15 cellular contexts compared by ENCODE assay signal in the genomic region with DNA sequence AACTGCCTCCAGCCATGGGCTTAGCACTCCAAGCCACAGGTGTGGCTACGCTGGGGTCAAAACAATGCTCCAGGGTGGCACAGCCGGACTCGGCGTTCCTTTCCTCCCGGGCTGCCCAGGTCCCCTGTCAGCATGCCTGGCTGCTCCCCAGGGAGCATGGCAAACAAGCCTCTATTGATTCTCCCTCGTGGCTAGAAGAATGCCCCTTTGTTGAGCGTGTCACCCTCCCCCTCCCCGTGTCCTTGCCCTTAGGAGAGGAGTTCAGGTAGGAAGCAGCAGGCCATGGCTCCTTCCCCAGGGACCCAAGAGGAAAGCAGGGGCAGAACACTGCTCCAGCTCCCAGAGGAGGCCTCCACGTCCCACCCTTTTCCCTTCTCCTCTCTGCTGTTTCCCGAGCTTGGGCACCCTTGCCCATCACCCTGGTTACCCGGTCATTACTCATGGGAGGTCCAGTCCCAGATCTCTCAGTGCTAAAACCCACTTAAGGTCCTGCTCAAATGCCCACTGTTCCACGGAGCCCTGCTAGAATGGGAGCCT. TPM values are rescaled to one million over a fixed set of nuclear protein-coding genes. Genes with fewer than 3 reads are reported as not detected.
A peak's percentile ranks its signal among the peaks of the same experiment; 100 is the strongest.
DNase-seq lines count a peak whose midpoint lies in the region; ATAC-seq lines count a peak whose summit lies in the region.
"Had no signal": no experiment of that assay in that cellular context is flagged by ENCODE, and none has a peak within 500 bp of the region (broad histone marks: within the 10 kb centered on the region; RNA-seq: fewer than 3 reads in every experiment).

No MANE protein-coding gene starts in this region.

- no peaks in the 10 kb centered on the region for H3K36me3 Mint-ChIP-seq in stimulated activated effector memory CD8-positive, alpha-beta T cell treated with anti-CD3 and anti-CD28 coated beads, Interleukin-12 subunit alpha, Interleukin-12 subunit beta, amount 100 ng/mL, for 72 hours
- no peaks in the 10 kb centered on the region for H3K36me3 Mint-ChIP-seq in activated T-cell treated with anti-CD3 and anti-CD28 coated beads, Interleukin-2, amount 50 U/mL, for 4 hours (ENCODE audit: insufficient read depth)
- H3K36me3 Mint-ChIP-seq: memory B cell had no signal

- DNase-seq in H7 (peak; percentile 50), NCI-H2107 treated with DMSO at 0.1 percent for 48 hours (lab: John Stamatoyannopoulos, UW; ENCODE audit: unreplicated experiment) (peak; percentile 93), head of caudate nucleus (peak; percentile 31 to 93 (median 81)), posterior vena cava (ENCODE audit: low spot score) (peak; percentile 35), KBM-7 (no peak)
- no peak for DNase-seq in stimulated activated effector memory CD8-positive, alpha-beta T cell treated with anti-CD3 and anti-CD28 coated beads, Interleukin-12 subunit alpha, Interleukin-12 subunit beta, amount 100 ng/mL, for 72 hours (ENCODE audit: low spot score in 2 of 2)
- DNase-seq in activated T-cell treated with anti-CD3 and anti-CD28 coated beads, Interleukin-2, amount 50 U/mL, for 4 hours: no peak
- DNase-seq: activated CD8-positive, alpha-beta memory T cell treated with anti-CD3 and anti-CD28 coated beads for 24 hours; CD4-positive, alpha-beta T cell; effector CD4-positive, alpha-beta T cell; right cardiac atrium; upper lobe of right lung had no signal

- ATAC-seq in HG02623 (IDR thresholded peaks at IDR 0.05; ENCODE audit: unreplicated experiment): no peak
- no peak for ATAC-seq in stimulated activated effector memory CD8-positive, alpha-beta T cell treated with anti-CD3 and anti-CD28 coated beads, Interleukin-12 subunit alpha, Interleukin-12 subunit beta, amount 100 ng/mL, for 72 hours
- ATAC-seq in activated T-cell treated with anti-CD3 and anti-CD28 coated beads, Interleukin-2, amount 50 U/mL, for 4 hours: no peak
- ATAC-seq: right cardiac atrium, upper lobe of right lung had no signal

- H3K4me3 ChIP-seq in H7 (ENCODE audit: insufficient read depth, low read depth, low read length): no peak overlapping the region
- H3K4me3 ChIP-seq: upper lobe of right lung had no signal

- in situ Hi-C loops in KBM-7 (cut with MboI; ENCODE audit: low pct_unique_long_range_greater_than_20kb, low sequenced_read_pairs): no loop called here

- H3K27me3 ChIP-seq in H7 (ENCODE audit: control insufficient read depth, insufficient read depth, low read length): no peaks in the 10 kb centered on the region
- H3K27me3 ChIP-seq: upper lobe of right lung had no signal

- no peaks in the 10 kb centered on the region for H3K4me1 Mint-ChIP-seq in stimulated activated effector memory CD8-positive, alpha-beta T cell treated with anti-CD3 and anti-CD28 coated beads, Interleukin-12 subunit alpha, Interleukin-12 subunit beta, amount 100 ng/mL, for 72 hours
- no peaks in the 10 kb centered on the region for H3K4me1 Mint-ChIP-seq in activated T-cell treated with anti-CD3 and anti-CD28 coated beads, Interleukin-2, amount 50 U/mL, for 4 hours (ENCODE audit: low read depth)
- H3K4me1 Mint-ChIP-seq: memory B cell had no signal

- H3K27me3 Mint-ChIP-seq in activated T-cell treated with anti-CD3 and anti-CD28 coated beads, Interleukin-2, amount 50 U/mL, for 4 hours (ENCODE audit: low read depth): peaks cover 2% of the 10 kb centered on the region
- H3K27me3 Mint-ChIP-seq: CD4-positive, alpha-beta T cell had no signal

- intact Hi-C loops in head of caudate nucleus (cut with DNase I) (no loop called here), posterior vena cava (cut with DNase I) (no loop called here)

- no peaks in the 10 kb centered on the region for H3K9me3 Mint-ChIP-seq in stimulated activated effector memory CD8-positive, alpha-beta T cell treated with anti-CD3 and anti-CD28 coated beads, Interleukin-12 subunit alpha, Interleukin-12 subunit beta, amount 100 ng/mL, for 72 hours
- H3K9me3 Mint-ChIP-seq in activated T-cell treated with anti-CD3 and anti-CD28 coated beads, Interleukin-2, amount 50 U/mL, for 4 hours: no peaks in the 10 kb centered on the region
- H3K9me3 Mint-ChIP-seq: CD4-positive, alpha-beta T cell; memory B cell; T-helper 1 cell treated with Interleukin-12 subunit alpha and Interleukin-12 subunit beta and Interleukin-4 antibody, amounts not matched to agents 30 μg/mL and 1 μg/mL, for 36 hours had no signal

- no peaks in the 10 kb centered on the region for H3K36me3 ChIP-seq in H7 (replicated peaks; ENCODE audit: control insufficient read depth, insufficient read depth, low read length)
- H3K36me3 ChIP-seq: upper lobe of right lung had no signal

- no peak overlapping the region for H3K27ac Mint-ChIP-seq in stimulated activated effector memory CD8-positive, alpha-beta T cell treated with anti-CD3 and anti-CD28 coated beads, Interleukin-12 subunit alpha, Interleukin-12 subunit beta, amount 100 ng/mL, for 72 hours
- H3K27ac Mint-ChIP-seq: CD4-positive, alpha-beta T cell; memory B cell had no signal

- no peak overlapping the region for H3K4me3 Mint-ChIP-seq in stimulated activated effector memory CD8-positive, alpha-beta T cell treated with anti-CD3 and anti-CD28 coated beads, Interleukin-12 subunit alpha, Interleukin-12 subunit beta, amount 100 ng/mL, for 72 hours
- no peak overlapping the region for H3K4me3 Mint-ChIP-seq in activated T-cell treated with anti-CD3 and anti-CD28 coated beads, Interleukin-2, amount 50 U/mL, for 4 hours
- H3K4me3 Mint-ChIP-seq: CD4-positive, alpha-beta T cell; memory B cell; T-helper 1 cell treated with Interleukin-12 subunit alpha and Interleukin-12 subunit beta and Interleukin-4 antibody, amounts not matched to agents 30 μg/mL and 1 μg/mL, for 36 hours had no signal

RNA-seq across cellular contexts. Expression of a gene that starts 57.4 kb away (rescaled TPM):
- total RNA-seq in H7 (2014; rRNA removed; shearing (Covaris generic)): 13.9 and 15.7 TPM in 2 replicates
- total RNA-seq in posterior vena cava: 1 to 10 TPM; 8.3 to 9.5 TPM
- total RNA-seq in activated T-cell treated with anti-CD3 and anti-CD28 coated beads, Interleukin-2, amount 50 U/mL, for 4 hours: 1 to 10 TPM; 3.1 to 3.5 (median 3.2) TPM

RNA-seq across cellular contexts. Expression of a gene that starts 60.0 kb away (rescaled TPM):
- total RNA-seq in H7 (2014; rRNA removed; shearing (Covaris generic)): 68.0 and 81.9 TPM in 2 replicates
- 10 to 100 TPM; 37.7 to 39.1 TPM for total RNA-seq in posterior vena cava
- total RNA-seq in activated T-cell treated with anti-CD3 and anti-CD28 coated beads, Interleukin-2, amount 50 U/mL, for 4 hours: 100 to 1,000 TPM; 194 to 214 (median 194) TPM

Comparison
In these comparisons a context has a peak if more than half of its experiments do, and no peak if none do; other contexts are left out.
1. DNase-seq: peak in H7 (single experiment), NCI-H2107 treated with DMSO at 0.1 percent for 48 hours (single experiment), head of caudate nucleus (42 of 42) and posterior vena cava (single experiment); none in KBM-7 (single experiment), stimulated activated effector memory CD8-positive, alpha-beta T cell treated with anti-CD3 and anti-CD28 coated beads, Interleukin-12 subunit alpha, Interleukin-12 subunit beta, amount 100 ng/mL, for 72 hours (0 of 2) and activated T-cell treated with anti-CD3 and anti-CD28 coated beads, Interleukin-2, amount 50 U/mL, for 4 hours (single experiment).